ENCODE assay signal across 18 cellular contexts in the genomic region with DNA sequence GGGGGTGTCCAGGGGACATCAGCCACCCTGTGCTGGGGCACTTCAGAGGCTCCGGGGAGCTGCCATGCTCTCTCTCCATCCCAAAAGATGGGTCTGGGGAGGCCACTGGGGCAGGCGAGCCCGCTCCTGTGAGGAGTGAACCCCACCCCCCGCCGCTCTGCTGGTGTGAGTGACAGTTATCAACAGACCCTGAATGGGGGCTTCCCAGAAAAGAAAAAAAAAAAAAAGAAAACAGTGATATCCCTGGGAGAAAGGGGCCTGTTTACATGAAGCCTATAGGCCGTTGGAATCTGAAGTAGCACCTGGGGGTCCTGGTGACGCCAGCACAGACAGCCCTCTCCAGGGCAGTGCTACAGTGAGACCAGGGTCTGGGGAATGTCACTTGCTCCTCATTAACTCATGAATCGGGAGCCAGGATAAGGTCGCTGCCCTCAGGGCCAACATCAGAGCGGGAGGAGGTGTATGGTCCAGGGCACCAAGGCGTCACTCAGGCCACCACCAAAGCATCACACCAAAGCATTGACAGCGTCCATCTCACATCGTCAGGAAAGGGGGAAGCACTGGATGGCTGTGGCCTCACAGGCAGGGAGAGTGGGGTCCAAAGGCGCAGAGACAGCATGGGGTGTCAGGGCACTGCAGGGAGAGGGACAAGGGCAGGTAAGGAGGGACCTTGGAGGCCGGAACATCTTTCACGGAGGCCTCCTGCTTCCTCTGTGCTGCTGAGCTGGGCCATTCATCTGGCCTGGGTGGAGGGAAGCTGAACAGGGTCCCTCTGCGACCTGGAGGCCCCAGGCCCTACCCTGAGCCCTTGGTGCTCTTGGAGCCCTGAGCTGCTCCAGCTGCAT. TPM values are rescaled to one million over a fixed set of nuclear protein-coding genes. Genes with fewer than 3 reads are reported as not detected.
A peak's percentile ranks its signal among the peaks of the same experiment; 100 is the strongest.
DNase-seq lines count a peak whose midpoint lies in the region; ATAC-seq and TF ChIP-seq lines count a peak whose summit lies in the region.
"Had no signal": no experiment of that assay in that cellular context is flagged by ENCODE, and none has a peak within 500 bp of the region (broad histone marks: within the 10 kb centered on the region; RNA-seq: fewer than 3 reads in every experiment).

No MANE protein-coding gene starts in this region.

- H3K27me3 Mint-ChIP-seq in activated naive CD4-positive, alpha-beta T cell treated with anti-CD3 and anti-CD28 coated beads, Interleukin-2, amount 50 U/mL, for 24 hours, result no peaks in the 10 kb centered on the region
- H3K27me3 Mint-ChIP-seq in brain (no peaks in the 10 kb centered on the region), immature natural killer cell (ENCODE audit: low read depth in 3 of 3) (peaks cover 0 to 2% (median 0%) of the 10 kb centered on the region in 3 donors)
- H3K27me3 Mint-ChIP-seq: IgD-negative memory B cell had no signal

- ATAC-seq in stimulated activated effector memory CD8-positive, alpha-beta T cell treated with anti-CD3 and anti-CD28 coated beads, Interleukin-12 subunit alpha, Interleukin-12 subunit beta, amount 100 ng/mL, for 72 hours, result no peak
- ATAC-seq in HG03378 (IDR thresholded peaks at IDR 0.05; ENCODE audit: unreplicated experiment), result no peak
- ATAC-seq: foreskin keratinocyte had no signal

- H3K4me1 Mint-ChIP-seq in activated naive CD4-positive, alpha-beta T cell treated with anti-CD3 and anti-CD28 coated beads, Interleukin-2, amount 50 U/mL, for 24 hours, result peaks cover 39% of the 10 kb centered on the region
- H3K4me1 Mint-ChIP-seq in brain (peaks cover 55% of the 10 kb centered on the region), immature natural killer cell (peaks cover 48 to 54% of the 10 kb centered on the region in 2 donors)
- peaks cover 58% of the 10 kb centered on the region for H3K4me1 Mint-ChIP-seq in stimulated activated effector memory CD8-positive, alpha-beta T cell treated with anti-CD3 and anti-CD28 coated beads, Interleukin-12 subunit alpha, Interleukin-12 subunit beta, amount 100 ng/mL, for 72 hours

- H3K27ac Mint-ChIP-seq in activated naive CD4-positive, alpha-beta T cell treated with anti-CD3 and anti-CD28 coated beads, Interleukin-2, amount 50 U/mL, for 24 hours, result peak overlapping the region; percentile 23
- H3K27ac Mint-ChIP-seq in brain (peak overlapping the region; percentile 24 to 91 (median 64)), immature natural killer cell (peak overlapping the region in 5 of 6 donors; percentile 45 to 93 (median 72))
- peak overlapping the region; percentile 88 for H3K27ac Mint-ChIP-seq in stimulated activated effector memory CD8-positive, alpha-beta T cell treated with anti-CD3 and anti-CD28 coated beads, Interleukin-12 subunit alpha, Interleukin-12 subunit beta, amount 100 ng/mL, for 72 hours
- H3K27ac Mint-ChIP-seq: IgD-negative memory B cell had no signal

- no peak for DNase-seq in activated naive CD4-positive, alpha-beta T cell (lab: John Stamatoyannopoulos, UW)
- DNase-seq in immature natural killer cell (no peak), DMS 273 treated with DMSO at 0.1 percent for 48 hours (lab: John Stamatoyannopoulos, UW) (no peak), 8988T (no peak)
- no peak for DNase-seq in stimulated activated effector memory CD8-positive, alpha-beta T cell treated with anti-CD3 and anti-CD28 coated beads, Interleukin-12 subunit alpha, Interleukin-12 subunit beta, amount 100 ng/mL, for 72 hours (ENCODE audit: low spot score in 2 of 2)
- DNase-seq: caudate nucleus, EL, foreskin keratinocyte, GOT3, hippocampal formation, NCI-H2081 treated with DMSO at 0.1 percent for 48 hours, nucleus accumbens, PC-3, stomach had no signal

- H3K4me3 Mint-ChIP-seq in activated naive CD4-positive, alpha-beta T cell treated with anti-CD3 and anti-CD28 coated beads, Interleukin-2, amount 50 U/mL, for 24 hours, result no peak overlapping the region
- H3K4me3 Mint-ChIP-seq in brain (peak overlapping the region in 1 of 5 experiments; percentile 7), immature natural killer cell (peak overlapping the region in 1 of 5 donors; percentile 30)
- H3K4me3 Mint-ChIP-seq in stimulated activated effector memory CD8-positive, alpha-beta T cell treated with anti-CD3 and anti-CD28 coated beads, Interleukin-12 subunit alpha, Interleukin-12 subunit beta, amount 100 ng/mL, for 72 hours, result no peak overlapping the region
- H3K4me3 Mint-ChIP-seq: IgD-negative memory B cell had no signal

- no peak for TF ChIP-seq CTCF in brain (conservative IDR thresholded peaks at IDR 0.05)

- no peaks in the 10 kb centered on the region for H3K36me3 Mint-ChIP-seq in activated naive CD4-positive, alpha-beta T cell treated with anti-CD3 and anti-CD28 coated beads, Interleukin-2, amount 50 U/mL, for 24 hours
- H3K36me3 Mint-ChIP-seq in brain (no peaks in the 10 kb centered on the region), immature natural killer cell (peaks cover 0 to 11% (median 0%) of the 10 kb centered on the region in 3 donors)
- peaks cover 31% of the 10 kb centered on the region for H3K36me3 Mint-ChIP-seq in stimulated activated effector memory CD8-positive, alpha-beta T cell treated with anti-CD3 and anti-CD28 coated beads, Interleukin-12 subunit alpha, Interleukin-12 subunit beta, amount 100 ng/mL, for 72 hours
- H3K36me3 Mint-ChIP-seq: IgD-negative memory B cell had no signal

- no peaks in the 10 kb centered on the region for H3K9me3 Mint-ChIP-seq in activated naive CD4-positive, alpha-beta T cell treated with anti-CD3 and anti-CD28 coated beads, Interleukin-2, amount 50 U/mL, for 24 hours
- H3K9me3 Mint-ChIP-seq in brain, result no peaks in the 10 kb centered on the region
- no peaks in the 10 kb centered on the region for H3K9me3 Mint-ChIP-seq in immature natural killer cell
- no peaks in the 10 kb centered on the region for H3K9me3 Mint-ChIP-seq in stimulated activated effector memory CD8-positive, alpha-beta T cell treated with anti-CD3 and anti-CD28 coated beads, Interleukin-12 subunit alpha, Interleukin-12 subunit beta, amount 100 ng/mL, for 72 hours
- H3K9me3 Mint-ChIP-seq: IgD-negative memory B cell had no signal

RNA-seq across cellular contexts. Expression of gene NPHP4, which starts 8.4 kb away (rescaled TPM):
- polyA plus RNA-seq in brain (ENCODE audit: insufficient read depth, low read depth, low replicate concordance), result 10.4 TPM
- polyA plus RNA-seq in immature natural killer cell, result 1 to 10 TPM in 1 of 3 donors, under 1 TPM in 2; 0.59 to 1.4 (median 1.00) TPM

RNA-seq across cellular contexts. Expression of gene KCNAB2, which starts 45.0 kb away (rescaled TPM):
- polyA plus RNA-seq in brain (ENCODE audit: insufficient read depth, low read depth, low replicate concordance), result 91.0 TPM
- 10 to 100 TPM; 26.1 to 73.8 (median 42.7) TPM for polyA plus RNA-seq in immature natural killer cell

Comparison
In these comparisons a context has a peak if more than half of its experiments do, and no peak if none do; other contexts are left out.
1. H3K27ac Mint-ChIP-seq: peak in every context shown above with its lines; median percentile 88 in stimulated activated effector memory CD8-positive, alpha-beta T cell treated with anti-CD3 and anti-CD28 coated beads, Interleukin-12 subunit alpha, Interleukin-12 subunit beta, amount 100 ng/mL, for 72 hours; 72 in immature natural killer cell; 64 in brain; 23 in activated naive CD4-positive, alpha-beta T cell treated with anti-CD3 and anti-CD28 coated beads, Interleukin-2, amount 50 U/mL, for 24 hours.